In the genomic region with DNA sequence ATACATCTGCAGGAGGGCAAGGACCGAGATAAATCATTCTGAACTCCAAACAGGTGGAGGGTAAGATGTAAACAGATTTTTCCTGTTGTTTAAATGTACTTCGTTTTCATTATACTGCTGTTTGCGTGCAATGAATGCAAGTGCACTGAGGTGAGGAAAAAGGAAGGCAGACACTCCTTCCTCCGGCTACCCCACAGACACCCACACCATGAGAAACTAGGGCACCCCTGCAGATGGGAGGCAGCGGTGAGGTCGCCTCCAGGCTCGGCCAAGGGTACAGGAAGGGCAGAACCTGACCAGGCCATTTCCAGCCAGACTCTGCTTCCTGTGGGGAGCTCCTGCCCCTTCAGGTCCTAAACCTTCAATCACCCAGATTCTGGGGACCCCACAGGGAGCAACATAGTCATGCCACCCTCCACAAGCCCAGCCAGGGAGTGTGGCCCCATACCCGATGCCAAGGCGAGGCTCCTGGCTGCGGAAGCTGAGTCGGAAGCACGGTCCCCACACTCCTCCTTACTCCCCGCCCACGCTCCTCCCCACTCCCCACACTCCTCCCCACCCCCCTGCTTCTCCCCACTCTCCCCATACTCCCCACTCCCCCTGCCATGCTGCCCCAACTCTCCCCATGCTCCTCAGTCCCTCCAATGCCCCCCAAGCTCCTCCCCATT, we compare ENCODE assay signal across 9 cellular contexts. TPM values are rescaled to one million over a fixed set of nuclear protein-coding genes. Genes with fewer than 3 reads are reported as not detected.
A peak's percentile ranks its signal among the peaks of the same experiment; 100 is the strongest.
DNase-seq lines count a peak whose midpoint lies in the region; ATAC-seq, FAIRE-seq and TF ChIP-seq lines count a peak whose summit lies in the region.
"Had no signal": no experiment of that assay in that cellular context is flagged by ENCODE, and none has a peak within 500 bp of the region (broad histone marks: within the 10 kb centered on the region; RNA-seq: fewer than 3 reads in every experiment).

No MANE protein-coding gene starts in this region.

- H3K27ac ChIP-seq in OCI-LY3 (ENCODE audit: low read length), result peak overlapping the region; percentile 94
- H3K27ac ChIP-seq in astrocyte (ENCODE audit: low read depth, low read length), result no peak overlapping the region
- H3K27ac ChIP-seq in spleen, result peak overlapping the region in 7 of 8 donors; percentile 29 to 87 (median 78)

- 13 to 30% (median 26%) methylated on average over 14 of the region's 14 CpGs for WGBS in spleen, 5 donors

- intact Hi-C loops in spleen (cut with DNase I; ENCODE audit: low total_unique reads), result no loop called here

- H2AFZ ChIP-seq in OCI-LY3 (ENCODE audit: low read depth, low read length), result no peak overlapping the region
- H2AFZ ChIP-seq in astrocyte (ENCODE audit: low read depth, low read length), result no peak overlapping the region

- DNase-seq in astrocyte (ENCODE audit: low read depth) (no peak), spleen (peak; percentile 79), MV-4-11 (lab: John Stamatoyannopoulos, UW) (no peak), H54 (ENCODE audit: insufficient read length, low spot score) (no peak)
- DNase-seq in activated CD4-positive, CD25-positive, alpha-beta regulatory T cell treated with anti-CD3 and anti-CD28 coated beads, Interleukin-2, amount 50 U/mL, for 72 hours, result no peak

- no peaks in the 10 kb centered on the region for H3K27me3 Mint-ChIP-seq in astrocyte (ENCODE audit: low read depth, unreplicated experiment)

- peak overlapping the region; percentile 76 for H3K4me3 ChIP-seq in OCI-LY3 (ENCODE audit: low read length)
- H3K4me3 ChIP-seq in astrocyte (ENCODE audit: insufficient read depth, low read depth, low read length), result no peak overlapping the region
- H3K4me3 ChIP-seq in spleen, result peak overlapping the region in 3 of 8 donors; percentile 12 to 58 (median 24)

- peaks cover 5% of the 10 kb centered on the region for H3K36me3 Mint-ChIP-seq in astrocyte (ENCODE audit: low read depth, unreplicated experiment)

- TF ChIP-seq POLR2A in GM18505 (IDR thresholded peaks at IDR 0.05; ENCODE audit: borderline replicate concordance, extremely low read depth, insufficient read depth, insufficient read length) (peak; percentile 59), spleen (IDR thresholded peaks at IDR 0.05) (no peak), H54 (IDR thresholded peaks at IDR 0.05; ENCODE audit: low read depth, low read length) (no peak)

- H3K9me3 ChIP-seq in OCI-LY3 (ENCODE audit: insufficient read depth, low read length) (no peaks in the 10 kb centered on the region), astrocyte (ENCODE audit: insufficient read depth, low read depth, low read length) (no peaks in the 10 kb centered on the region), spleen (no peaks in the 10 kb centered on the region)

- H3K27ac Mint-ChIP-seq in astrocyte (ENCODE audit: unreplicated experiment), result no peak overlapping the region

- H3K9me3 Mint-ChIP-seq in astrocyte (ENCODE audit: unreplicated experiment), result no peaks in the 10 kb centered on the region

- ATAC-seq in GM18505 (IDR thresholded peaks at IDR 0.05; ENCODE audit: unreplicated experiment) (no peak), GM21528 (IDR thresholded peaks at IDR 0.05; ENCODE audit: low FRiP score, unreplicated experiment) (no peak)

- peak overlapping the region; percentile 92 for H3K4me2 ChIP-seq in OCI-LY3 (ENCODE audit: low read length)
- H3K4me2 ChIP-seq in astrocyte (ENCODE audit: low read length), result no peak overlapping the region

- H4K20me1 ChIP-seq in OCI-LY3 (ENCODE audit: insufficient read depth, low read length), result peaks cover 10% of the 10 kb centered on the region
- H4K20me1 ChIP-seq in astrocyte (ENCODE audit: insufficient read depth, low read length), result peaks cover 86% of the 10 kb centered on the region

- H3K9ac ChIP-seq in OCI-LY3 (ENCODE audit: low read length), result peak overlapping the region; percentile 74
- no peak overlapping the region for H3K9ac ChIP-seq in astrocyte (ENCODE audit: low read length)

- H3K27me3 ChIP-seq in OCI-LY3 (ENCODE audit: low read depth, low read length), result no peaks in the 10 kb centered on the region
- no peaks in the 10 kb centered on the region for H3K27me3 ChIP-seq in astrocyte (ENCODE audit: insufficient read depth, low read length)
- H3K27me3 ChIP-seq in spleen (replicated peaks in 1 of 7), result peaks cover 0 to 28% (median 0%) of the 10 kb centered on the region in 7 donors

- H3K4me1 ChIP-seq in OCI-LY3 (ENCODE audit: low read length), result peaks cover 85% of the 10 kb centered on the region
- H3K4me1 ChIP-seq in astrocyte (ENCODE audit: insufficient read depth, low read length), result peaks cover 25% of the 10 kb centered on the region
- peaks cover 44 to 83% (median 68%) of the 10 kb centered on the region in 6 donors for H3K4me1 ChIP-seq in spleen

- TF ChIP-seq CTCF in OCI-LY3 (IDR thresholded peaks at IDR 0.05; ENCODE audit: low read depth, low read length) (no peak), astrocyte (IDR thresholded peaks at IDR 0.05; ENCODE audit: insufficient read depth, low read depth, low read length) (no peak), spleen (IDR thresholded peaks at IDR 0.05 in 8 of 11, conservative IDR thresholded peaks at IDR 0.05 in 3 of 11) (no peak)

- peaks cover 30% of the 10 kb centered on the region for H3K4me1 Mint-ChIP-seq in astrocyte (ENCODE audit: low read depth, unreplicated experiment)

- peak overlapping the region; percentile 68 for H3K4me3 Mint-ChIP-seq in astrocyte (ENCODE audit: unreplicated experiment)

- peaks cover 85% of the 10 kb centered on the region for H3K79me2 ChIP-seq in OCI-LY3 (ENCODE audit: low read length)
- H3K79me2 ChIP-seq in astrocyte (ENCODE audit: insufficient read depth, low read length), result peaks cover 80% of the 10 kb centered on the region

- no peak for FAIRE-seq in astrocyte (lab: Jason Lieb, UNC)
- no peak for FAIRE-seq in H54 (lab: Jason Lieb, UNC)
- FAIRE-seq: keratinocyte had no signal

- H3K36me3 ChIP-seq in OCI-LY3 (replicated peaks; ENCODE audit: low read depth, low read length) (peaks cover 12% of the 10 kb centered on the region), astrocyte (ENCODE audit: insufficient read depth, low read length) (no peaks in the 10 kb centered on the region), spleen (no peaks in the 10 kb centered on the region)

RNA-seq across cellular contexts. Expression of a gene that starts 37.1 kb away (rescaled TPM):
- total RNA-seq in astrocyte (36.5 and 41.6 TPM in 2 replicates), spleen (10 to 100 TPM; 17.9 to 39.2 (median 31.3) TPM)
- polyA plus RNA-seq in spleen, result 10 to 100 TPM; 14.2 to 25.0 (median 15.0) TPM
